In genomic region chr17:42010898-42011516, GRCh38 we compare ENCODE assay signal across 11 cellular contexts. TPM values are rescaled to one million over a fixed set of nuclear protein-coding genes. Genes with fewer than 3 reads are reported as not detected.
A peak's percentile ranks its signal among the peaks of the same experiment; 100 is the strongest.
DNase-seq lines count a peak whose midpoint lies in the region; ATAC-seq and TF ChIP-seq lines count a peak whose summit lies in the region.
"Had no signal": no experiment of that assay in that cellular context is flagged by ENCODE, and none has a peak within 500 bp of the region (broad histone marks: within the 10 kb centered on the region; RNA-seq: fewer than 3 reads in every experiment).

No MANE protein-coding gene starts in this region.

- TF ChIP-seq POLR2A in uterus (IDR thresholded peaks at IDR 0.05) = no peak

- H3K27me3 Mint-ChIP-seq in activated naive CD4-positive, alpha-beta T cell treated with anti-CD3 and anti-CD28 coated beads, Interleukin-2, amount 10 ng/mL, durations not matched to agents 7 days and 5 days = no peaks in the 10 kb centered on the region

- intact Hi-C loops in PC-3 (cut with micrococcal nuclease) = no loop called here
- intact Hi-C loops in uterus (cut with DNase I; ENCODE audit: low total_unique reads) = no loop called here

- H3K9me3 Mint-ChIP-seq in activated naive CD4-positive, alpha-beta T cell treated with anti-CD3 and anti-CD28 coated beads, Interleukin-2, amount 10 ng/mL, durations not matched to agents 7 days and 5 days = no peaks in the 10 kb centered on the region
- H3K9me3 Mint-ChIP-seq: nephron had no signal

- no peak overlapping the region for H3K9ac ChIP-seq in PC-3 (ENCODE audit: low read length)
- H3K9ac ChIP-seq in smooth muscle cell (ENCODE audit: low read depth) = no peak overlapping the region

- CTCF ChIA-PET in activated naive CD4-positive, alpha-beta T cell treated with anti-CD3 and anti-CD28 coated beads, Interleukin-2, amount 10 ng/mL, durations not matched to agents 7 days and 5 days (lab: Charles Lee) = interaction anchor here (1.7 to 2.5 kb wide), 2 partner anchors 9 to 12 kb away, joined by 5 read pairs; partner anchors contain the start of gene NKIRAS2
- CTCF ChIA-PET in PC-3 (lab: Charles Lee) = no interaction called here

- no peak overlapping the region for H3K4me3 Mint-ChIP-seq in activated naive CD4-positive, alpha-beta T cell treated with anti-CD3 and anti-CD28 coated beads, Interleukin-2, amount 10 ng/mL, durations not matched to agents 7 days and 5 days
- H3K4me3 Mint-ChIP-seq: nephron had no signal

- no peak overlapping the region for H2AFZ ChIP-seq in PC-3 (ENCODE audit: low read length)
- no peak overlapping the region for H2AFZ ChIP-seq in smooth muscle cell (ENCODE audit: low read depth)

- ATAC-seq in PC-3 (no peak), GM21515 (IDR thresholded peaks at IDR 0.05; ENCODE audit: unreplicated experiment) (no peak)

- H3K4me1 ChIP-seq in PC-3 (ENCODE audit: insufficient read depth, low read length) (peaks cover 11% of the 10 kb centered on the region; the same call in 1 of the 2 replicates), smooth muscle cell (ENCODE audit: low read depth) (peaks cover 4% of the 10 kb centered on the region), uterus (peaks cover 5 to 6% of the 10 kb centered on the region in 2 donors)

- BruUV-seq in PC-3 (replicated peaks; lab: Mats Ljungman, UMichigan) = no TSS peak

- no peaks in the 10 kb centered on the region for H3K9me3 ChIP-seq in PC-3 (ENCODE audit: low read length)
- H3K9me3 ChIP-seq in smooth muscle cell (replicated peaks; ENCODE audit: low read depth) = no peaks in the 10 kb centered on the region
- H3K9me3 ChIP-seq in uterus = no peaks in the 10 kb centered on the region

- H3K27ac ChIP-seq in PC-3 (ENCODE audit: low read length) = no peak overlapping the region
- H3K27ac ChIP-seq in epithelial cell of prostate = peak overlapping the region; percentile 82
- peak overlapping the region; percentile 28 for H3K27ac ChIP-seq in smooth muscle cell (ENCODE audit: low read depth)
- no peak overlapping the region for H3K27ac ChIP-seq in uterus
- H3K27ac ChIP-seq: C4-2B had no signal

- peaks cover 32% of the 10 kb centered on the region for H3K36me3 Mint-ChIP-seq in activated naive CD4-positive, alpha-beta T cell treated with anti-CD3 and anti-CD28 coated beads, Interleukin-2, amount 10 ng/mL, durations not matched to agents 7 days and 5 days

- H4K20me1 ChIP-seq in PC-3 (ENCODE audit: low read length) (peaks cover 10% of the 10 kb centered on the region; the same call in 1 of the 2 replicates), smooth muscle cell (ENCODE audit: low read depth) (peaks cover 100% of the 10 kb centered on the region)

- H3K9me2 ChIP-seq in PC-3 (replicated peaks; ENCODE audit: low read length) = no peaks in the 10 kb centered on the region

- WGBS in smooth muscle cell (ENCODE audit: low lambda C conversion rate) = 97% methylated on average over 3 of the region's 3 CpGs

- peaks cover 96% of the 10 kb centered on the region for H3K79me2 ChIP-seq in PC-3 (ENCODE audit: low read length)
- peaks cover 100% of the 10 kb centered on the region for H3K79me2 ChIP-seq in smooth muscle cell (ENCODE audit: low read depth)

- H3K27me3 ChIP-seq in PC-3 (ENCODE audit: low read length) (no peaks in the 10 kb centered on the region), smooth muscle cell (ENCODE audit: low read depth) (no peaks in the 10 kb centered on the region), uterus (no peaks in the 10 kb centered on the region)

- POLR2A ChIA-PET in PC-3 (lab: Charles Lee; ENCODE audit: unreplicated experiment) = no interaction called here

- H3K4me2 ChIP-seq in PC-3 (ENCODE audit: low read length) = no peak overlapping the region
- H3K4me2 ChIP-seq in smooth muscle cell = no peak overlapping the region

- H3K27ac Mint-ChIP-seq in activated naive CD4-positive, alpha-beta T cell treated with anti-CD3 and anti-CD28 coated beads, Interleukin-2, amount 10 ng/mL, durations not matched to agents 7 days and 5 days = peak overlapping the region; percentile 11

- no peak for DNase-seq in activated naive CD4-positive, alpha-beta T cell treated with anti-CD3 and anti-CD28 coated beads, Interleukin-2, amount 10 ng/mL, durations not matched to agents 7 days and 5 days
- DNase-seq in activated naive CD4-positive, alpha-beta T cell treated with anti-CD3 and anti-CD28 coated beads, Interleukin-2, amount 50 U/mL, for 16 hours = no peak
- DNase-seq in PC-3 (peak; percentile 23), epithelial cell of prostate (ENCODE audit: low read depth, low spot score) (no peak), smooth muscle cell (lab: John Stamatoyannopoulos, UW; ENCODE audit: unreplicated experiment) (no peak), islet precursor cell (no peak), uterus (no peak)
- DNase-seq: NCI-H524 had no signal

- peaks cover 47% of the 10 kb centered on the region for H3K4me1 Mint-ChIP-seq in activated naive CD4-positive, alpha-beta T cell treated with anti-CD3 and anti-CD28 coated beads, Interleukin-2, amount 10 ng/mL, durations not matched to agents 7 days and 5 days

- H3K4me3 ChIP-seq in PC-3 (ENCODE audit: low read length) = no peak overlapping the region
- H3K4me3 ChIP-seq in smooth muscle cell = no peak overlapping the region
- H3K4me3 ChIP-seq in uterus = no peak overlapping the region

- H3F3A ChIP-seq in PC-3 (ENCODE audit: low read length, unreplicated experiment) (no peaks in the 10 kb centered on the region), smooth muscle cell (ENCODE audit: low read depth) (peaks cover 2% of the 10 kb centered on the region)

- no peaks in the 10 kb centered on the region for H3K36me3 ChIP-seq in PC-3 (ENCODE audit: low read depth, low read length)
- no peaks in the 10 kb centered on the region for H3K36me3 ChIP-seq in smooth muscle cell (ENCODE audit: low read depth)
- H3K36me3 ChIP-seq in uterus = no peaks in the 10 kb centered on the region

- TF ChIP-seq CTCF in PC-3 (conservative IDR thresholded peaks at IDR 0.05; ENCODE audit: low read depth, low read length) (no peak), smooth muscle cell (IDR thresholded peaks at IDR 0.05; ENCODE audit: borderline replicate concordance, insufficient read depth, poor library complexity, severe bottlenecking) (no peak), uterus (IDR thresholded peaks at IDR 0.05) (no peak)

RNA-seq across cellular contexts. Expression of gene DNAJC7, which starts 6.2 kb away (rescaled TPM):
- 60.1 and 76.3 TPM in 2 replicates for total RNA-seq in PC-3 (2014; rRNA removed)
- 44.5 and 69.5 TPM in 2 replicates for total RNA-seq in smooth muscle cell
- polyA plus RNA-seq in smooth muscle cell = 44.7 and 61.5 TPM in 2 replicates
- total RNA-seq in uterus = 100 to 1,000 TPM in 1 of 4 donors, 10 to 100 TPM in 3; 25.1 to 107 (median 53.1) TPM

RNA-seq across cellular contexts. Expression of gene NKIRAS2, which starts 8.9 kb away (rescaled TPM):
- total RNA-seq in PC-3 (2014; rRNA removed) (39.4 and 46.6 TPM in 2 replicates), smooth muscle cell (21.3 and 41.3 TPM in 2 replicates), uterus (10 to 100 TPM in 3 of 4 donors, 1 to 10 TPM in 1; 2.4 to 35.4 (median 26.8) TPM)
- 50.1 and 54.4 TPM in 2 replicates for polyA plus RNA-seq in smooth muscle cell

RNA-seq across cellular contexts. Expression of gene C17orf113, which starts 39.4 kb away (rescaled TPM):
- total RNA-seq in PC-3 (2014; rRNA removed) (0.62 and 1.8 TPM in 2 replicates), smooth muscle cell (0.49 and 0.54 TPM in 2 replicates), uterus (1 to 10 TPM in 2 of 4 donors, under 1 TPM in 1, not detected in 1; 0.77 to 3.3 (median 2.1) TPM)
- 0.38 and 0.46 TPM in 2 replicates for polyA plus RNA-seq in smooth muscle cell

RNA-seq across cellular contexts. Expression of gene CNP, which starts 44.4 kb away (rescaled TPM):
- total RNA-seq in PC-3 (2014; rRNA removed) (75.4 and 91.6 TPM in 2 replicates), smooth muscle cell (28.5 and 34.7 TPM in 2 replicates), uterus (10 to 100 TPM; 10.2 to 74.7 (median 40.2) TPM)
- polyA plus RNA-seq in smooth muscle cell = 60.1 and 63.0 TPM in 2 replicates

Comparison
In these comparisons a context has a peak if more than half of its experiments do, and no peak if none do; other contexts are left out.
1. H3K27ac ChIP-seq: peak in epithelial cell of prostate (single experiment) and smooth muscle cell (single experiment); none in PC-3 (single experiment) and uterus (0 of 2).